8 cellular contexts compared by ENCODE assay signal in genomic region chr2:216498418-216499413, GRCh38. TPM values are rescaled to one million over a fixed set of nuclear protein-coding genes. Genes with fewer than 3 reads are reported as not detected.
DNase-seq lines count a peak whose midpoint lies in the region; ATAC-seq and TF ChIP-seq lines count a peak whose summit lies in the region.

RPL37A (plus strand) TSS chr2:216498844; CDS start chr2:216498875, 31 bp downstream.

- peak within 1 kb of the TSS; percentile 100 for H3K27ac Mint-ChIP-seq in activated naive CD8-positive, alpha-beta T cell treated with anti-CD3 and anti-CD28 coated beads, Interleukin-2, amount 50 U/mL, for 24 hours

- peak within 1 kb of the TSS; percentile 89 for H2AFZ ChIP-seq in parathyroid adenoma

- H3K9me3 Mint-ChIP-seq in activated naive CD8-positive, alpha-beta T cell treated with anti-CD3 and anti-CD28 coated beads, Interleukin-2, amount 50 U/mL, for 24 hours = no peaks in the 10 kb centered on the region

- no peaks in the 10 kb centered on the region for H3K79me2 ChIP-seq in parathyroid adenoma

- H3K27ac ChIP-seq in cardiac muscle cell (peak within 1 kb of the TSS; percentile 96), parathyroid adenoma (peak within 1 kb of the TSS; percentile 89), tibial nerve (peak within 1 kb of the TSS; percentile 58 to 89 (median 83))

- H3K36me3 ChIP-seq in cardiac muscle cell = peaks cover 34% of the 10 kb centered on the region
- no peaks in the 10 kb centered on the region for H3K36me3 ChIP-seq in parathyroid adenoma (ENCODE audit: control insufficient read depth, insufficient read depth, low read length)
- H3K36me3 ChIP-seq in tibial nerve = peaks cover 0 to 44% (median 28%) of the 10 kb centered on the region in 3 donors

- TF ChIP-seq POLR2A in tibial nerve (IDR thresholded peaks at IDR 0.05) = peak; percentile 88 to 89

- TF ChIP-seq EP300 in tibial nerve (IDR thresholded peaks at IDR 0.05) = peak in 1 of 2 donors; percentile 98

- H3K27me3 ChIP-seq in cardiac muscle cell (peaks cover 3% of the 10 kb centered on the region), parathyroid adenoma (ENCODE audit: control insufficient read depth, insufficient read depth, low read length) (no peaks in the 10 kb centered on the region), tibial nerve (no peaks in the 10 kb centered on the region)

- peak within 1 kb of the TSS; percentile 97 for H3K4me2 ChIP-seq in parathyroid adenoma (ENCODE audit: low read length)

- H3K4me1 Mint-ChIP-seq in activated naive CD8-positive, alpha-beta T cell treated with anti-CD3 and anti-CD28 coated beads, Interleukin-2, amount 50 U/mL, for 24 hours = peaks cover 53% of the 10 kb centered on the region

- DNase-seq in GM12865 (ENCODE audit: low read depth) (peak; percentile 98), NCI-H1417 treated with DMSO at 0.1 percent for 48 hours (lab: John Stamatoyannopoulos, UW) (peak; percentile 85), SW480 (ENCODE audit: low spot score) (peak; percentile 95), cardiac muscle cell (ENCODE audit: low read depth in 1 of 2, low spot score in 1 of 2) (peak; percentile 96 to 98), tibial nerve (ENCODE audit: low spot score in 2 of 2) (peak; percentile 86 to 87)
- DNase-seq in activated naive CD8-positive, alpha-beta T cell treated with anti-CD3 and anti-CD28 coated beads, Interleukin-2, amount 50 U/mL, for 24 hours = peak; percentile 90

- no peaks in the 10 kb centered on the region for H3K27me3 Mint-ChIP-seq in activated naive CD8-positive, alpha-beta T cell treated with anti-CD3 and anti-CD28 coated beads, Interleukin-2, amount 50 U/mL, for 24 hours

- WGBS in tibial nerve, 2 donors = 0% methylated on average over 55 of the region's 55 CpGs

- H3K36me3 Mint-ChIP-seq in activated naive CD8-positive, alpha-beta T cell treated with anti-CD3 and anti-CD28 coated beads, Interleukin-2, amount 50 U/mL, for 24 hours (ENCODE audit: low read depth) = peaks cover 55% of the 10 kb centered on the region

- H3K9me3 ChIP-seq in cardiac muscle cell (ENCODE audit: low read depth) (no peaks in the 10 kb centered on the region), parathyroid adenoma (ENCODE audit: control insufficient read depth, low read length) (no peaks in the 10 kb centered on the region), tibial nerve (no peaks in the 10 kb centered on the region)

- peak within 1 kb of the TSS; percentile 97 for H3K4me3 Mint-ChIP-seq in activated naive CD8-positive, alpha-beta T cell treated with anti-CD3 and anti-CD28 coated beads, Interleukin-2, amount 50 U/mL, for 24 hours

- ATAC-seq in HG02763 (IDR thresholded peaks at IDR 0.05; ENCODE audit: unreplicated experiment) = peak; percentile 95
- peak; percentile 97 for ATAC-seq in activated naive CD8-positive, alpha-beta T cell treated with anti-CD3 and anti-CD28 coated beads, Interleukin-2, amount 50 U/mL, for 24 hours

- H3K9ac ChIP-seq in parathyroid adenoma = peak within 1 kb of the TSS; percentile 70

- H3K4me3 ChIP-seq in GM12865 (ENCODE audit: low read depth, low read length) = peak within 1 kb of the TSS; percentile 97
- H3K4me3 ChIP-seq in cardiac muscle cell = peak within 1 kb of the TSS; percentile 99
- H3K4me3 ChIP-seq in parathyroid adenoma (ENCODE audit: low read depth, low read length) = peak within 1 kb of the TSS; percentile 99
- H3K4me3 ChIP-seq in tibial nerve = peak within 1 kb of the TSS; percentile 67 to 80 (median 70)

- TF ChIP-seq CTCF in GM12865 (IDR thresholded peaks at IDR 0.05; ENCODE audit: insufficient read depth, low read depth, low read length, missing control alignments) (no peak), cardiac muscle cell (IDR thresholded peaks at IDR 0.05; ENCODE audit: low read depth, low read length) (no peak), parathyroid adenoma (IDR thresholded peaks at IDR 0.05) (no peak), tibial nerve (IDR thresholded peaks at IDR 0.05) (peak in 1 of 5 experiments; percentile 31)

- H3K4me1 ChIP-seq in cardiac muscle cell (ENCODE audit: low read depth) (peaks cover 17% of the 10 kb centered on the region), parathyroid adenoma (peaks cover 14% of the 10 kb centered on the region), tibial nerve (peaks cover 0 to 50% (median 13%) of the 10 kb centered on the region in 4 donors)

RNA-seq across cellular contexts. Expression of gene RPL37A, which starts in this region (rescaled TPM):
- total RNA-seq in cardiac muscle cell (685 and 1,239 TPM in 2 replicates), tibial nerve (1,000 to 10,000 TPM; 1,138 to 2,228 (median 1,396) TPM)
- polyA plus RNA-seq in cardiac muscle cell = 1,245 and 1,367 TPM in 2 replicates

Comparison
In these comparisons a context has a peak if more than half of its experiments do, and no peak if none do; other contexts are left out.
1. Peak in every context shown above with its lines: DNase-seq, ATAC-seq, H3K4me3 ChIP-seq and H3K27ac ChIP-seq.